In genomic region chr4:123081971-123082370, GRCh38 we compare ENCODE assay signal across 2 cellular contexts.
TF ChIP-seq lines count a peak whose summit lies in the region.

No MANE protein-coding gene starts in this region.

TF ChIP-seq in HepG2, 621 proteins besides CTCF, POLR2A, EP300 and RAD21 (continued from another document):
- TF ChIP-seq ZNF318 (CRISPR knock-in tag; IDR thresholded peaks at IDR 0.05) = no peak
- TF ChIP-seq, protein P1, sequence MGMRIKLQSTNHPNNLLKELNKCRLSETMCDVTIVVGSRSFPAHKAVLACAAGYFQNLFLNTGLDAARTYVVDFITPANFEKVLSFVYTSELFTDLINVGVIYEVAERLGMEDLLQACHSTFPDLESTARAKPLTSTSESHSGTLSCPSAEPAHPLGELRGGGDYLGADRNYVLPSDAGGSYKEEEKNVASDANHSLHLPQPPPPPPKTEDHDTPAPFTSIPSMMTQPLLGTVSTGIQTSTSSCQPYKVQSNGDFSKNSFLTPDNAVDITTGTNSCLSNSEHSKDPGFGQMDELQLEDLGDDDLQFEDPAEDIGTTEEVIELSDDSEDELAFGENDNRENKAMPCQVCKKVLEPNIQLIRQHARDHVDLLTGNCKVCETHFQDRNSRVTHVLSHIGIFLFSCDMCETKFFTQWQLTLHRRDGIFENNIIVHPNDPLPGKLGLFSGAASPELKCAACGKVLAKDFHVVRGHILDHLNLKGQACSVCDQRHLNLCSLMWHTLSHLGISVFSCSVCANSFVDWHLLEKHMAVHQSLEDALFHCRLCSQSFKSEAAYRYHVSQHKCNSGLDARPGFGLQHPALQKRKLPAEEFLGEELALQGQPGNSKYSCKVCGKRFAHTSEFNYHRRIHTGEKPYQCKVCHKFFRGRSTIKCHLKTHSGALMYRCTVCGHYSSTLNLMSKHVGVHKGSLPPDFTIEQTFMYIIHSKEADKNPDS (CRISPR knock-in tag; IDR thresholded peaks at IDR 0.05) = no peak

TF ChIP-seq in K562, 482 proteins besides CTCF, POLR2A, EP300 and RAD21:
- TF ChIP-seq, protein P2, sequence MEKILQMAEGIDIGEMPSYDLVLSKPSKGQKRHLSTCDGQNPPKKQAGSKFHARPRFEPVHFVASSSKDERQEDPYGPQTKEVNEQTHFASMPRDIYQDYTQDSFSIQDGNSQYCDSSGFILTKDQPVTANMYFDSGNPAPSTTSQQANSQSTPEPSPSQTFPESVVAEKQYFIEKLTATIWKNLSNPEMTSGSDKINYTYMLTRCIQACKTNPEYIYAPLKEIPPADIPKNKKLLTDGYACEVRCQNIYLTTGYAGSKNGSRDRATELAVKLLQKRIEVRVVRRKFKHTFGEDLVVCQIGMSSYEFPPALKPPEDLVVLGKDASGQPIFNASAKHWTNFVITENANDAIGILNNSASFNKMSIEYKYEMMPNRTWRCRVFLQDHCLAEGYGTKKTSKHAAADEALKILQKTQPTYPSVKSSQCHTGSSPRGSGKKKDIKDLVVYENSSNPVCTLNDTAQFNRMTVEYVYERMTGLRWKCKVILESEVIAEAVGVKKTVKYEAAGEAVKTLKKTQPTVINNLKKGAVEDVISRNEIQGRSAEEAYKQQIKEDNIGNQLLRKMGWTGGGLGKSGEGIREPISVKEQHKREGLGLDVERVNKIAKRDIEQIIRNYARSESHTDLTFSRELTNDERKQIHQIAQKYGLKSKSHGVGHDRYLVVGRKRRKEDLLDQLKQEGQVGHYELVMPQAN (IDR thresholded peaks at IDR 0.05; ENCODE audit: borderline replicate concordance) = no peak
- TF ChIP-seq ATF3 (IDR thresholded peaks at IDR 0.05) (peak; percentile 26; the same call in 1 of the 2 replicates), ATF3 (CRISPR knock-in tag; conservative IDR thresholded peaks at IDR 0.05) (no peak)
